20 cellular contexts compared by ENCODE assay signal in the genomic region with DNA sequence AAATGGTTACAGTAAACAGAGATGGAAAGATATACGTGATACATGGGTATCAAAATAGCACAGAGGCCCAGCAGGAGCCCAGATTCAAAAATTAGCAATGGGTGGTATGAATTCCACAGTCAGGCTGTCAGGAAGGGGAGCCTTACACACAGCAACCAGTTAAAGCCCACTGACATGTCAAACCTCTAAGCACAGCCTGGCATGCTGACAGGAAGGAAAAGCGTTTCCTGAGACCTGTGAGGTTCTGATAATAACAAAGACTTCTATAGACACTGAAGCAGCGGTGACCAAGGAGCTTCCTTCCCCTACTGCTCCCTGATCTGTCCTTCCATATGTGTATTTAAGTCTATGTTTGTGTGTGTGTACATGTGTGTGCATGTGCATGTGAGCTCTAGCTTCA.
DNase-seq lines count a peak whose midpoint lies in the region; ATAC-seq, FAIRE-seq and TF ChIP-seq lines count a peak whose summit lies in the region.
"Had no signal": no experiment of that assay in that cellular context is flagged by ENCODE, and none has a peak within 500 bp of the region (broad histone marks: within the 10 kb centered on the region; RNA-seq: fewer than 3 reads in every experiment).

No MANE protein-coding gene starts in this region.

- 81 to 100% methylated on average over 1 to 3 of the region's 3 CpGs for WGBS in H1 (ENCODE audit: extremely low coverage in 1 of 2, insufficient coverage in 1 of 2, insufficient read length in 1 of 2, insufficient replicate concordance in 2 of 2, low coverage in 1 of 2, low lambda C conversion rate in 2 of 2, missing lambda C conversion rate in 1 of 2), 2 experiments

- H4K5ac ChIP-seq in H1 (ENCODE audit: insufficient read length, low read depth, low read length) = no peak overlapping the region

- H2BK15ac ChIP-seq in H1 (ENCODE audit: low read length) = no peak overlapping the region

- H4K20me1 ChIP-seq in H1 (replicated peaks in 1 of 2; ENCODE audit: control insufficient read depth in 1 of 2, insufficient read depth in 2 of 2, low read length in 2 of 2) (no peaks in the 10 kb centered on the region), neural cell (ENCODE audit: insufficient read depth) (no peaks in the 10 kb centered on the region)

- no peak for TF ChIP-seq RAD21 in H1 (IDR thresholded peaks at IDR 0.05 in 1 of 2, conservative IDR thresholded peaks at IDR 0.05 in 1 of 2; ENCODE audit: low read depth in 2 of 2, low read length in 2 of 2)
- peak; percentile 22 for TF ChIP-seq RAD21 in neural cell (conservative IDR thresholded peaks at IDR 0.05)

- H2AK5ac ChIP-seq in H1 (ENCODE audit: low read depth, low read length) = no peak overlapping the region

- CTCF ChIA-PET in H1 (lab: Charles Lee; ENCODE audit: partially characterized antibody) = no interaction called here

- H3K9ac ChIP-seq in H1 (replicated peaks in 1 of 4; ENCODE audit: extremely low read depth in 1 of 4, low read depth in 3 of 4, low read length in 3 of 4) = no peak overlapping the region
- H3K9ac ChIP-seq in neural cell (ENCODE audit: low read length) = peak overlapping the region; percentile 43

- no peak overlapping the region for H3K14ac ChIP-seq in H1 (ENCODE audit: insufficient read length)

- H3K56ac ChIP-seq in H1 (replicated peaks; ENCODE audit: insufficient read length, low read depth, low read length) = peak overlapping the region; percentile 4

- H3K9me3 ChIP-seq in H1 (ENCODE audit: insufficient read depth in 2 of 2, low read depth in 1 of 2, low read length in 1 of 2) = no peaks in the 10 kb centered on the region
- no peaks in the 10 kb centered on the region for H3K9me3 ChIP-seq in neural cell (ENCODE audit: low read length)
- H3K9me3 ChIP-seq: HAP-1 had no signal

- no peak overlapping the region for H4K8ac ChIP-seq in H1 (ENCODE audit: extremely low read depth, insufficient read depth, low read length)

- H2BK5ac ChIP-seq in H1 (ENCODE audit: low read depth, low read length) = no peak overlapping the region

- H4K91ac ChIP-seq in H1 (replicated peaks; ENCODE audit: insufficient read length, low read length) = no peak overlapping the region

- no peak overlapping the region for H2BK120ac ChIP-seq in H1 (replicated peaks; ENCODE audit: low read depth, low read length)

- H3K4me3 ChIP-seq in H1 (ENCODE audit: extremely low read depth in 1 of 4, insufficient read depth in 2 of 4, low read depth in 3 of 4, low read length in 4 of 4) (no peak overlapping the region), neural cell (ENCODE audit: low read length) (peak overlapping the region; percentile 24)
- H3K4me3 ChIP-seq: HAP-1, K562 had no signal

- H3K9me2 ChIP-seq in neural cell (ENCODE audit: insufficient read depth, low read length) = no peaks in the 10 kb centered on the region

- no peak overlapping the region for H3K23ac ChIP-seq in H1 (ENCODE audit: insufficient read length)

- TF ChIP-seq EP300 in H1 (IDR thresholded peaks at IDR 0.05; ENCODE audit: borderline replicate concordance in 1 of 2, low read depth in 2 of 2, low read length in 2 of 2) (no peak), neural cell (conservative IDR thresholded peaks at IDR 0.05; ENCODE audit: poor library complexity, severe bottlenecking) (peak; percentile 69)

- H3K4ac ChIP-seq in H1 (replicated peaks; ENCODE audit: insufficient read length, low read depth, low read length) = no peak overlapping the region

- POLR2A ChIA-PET in H1 (lab: Charles Lee; ENCODE audit: partially characterized antibody) = no interaction called here

- DNase-seq in KG1 (lab: John Stamatoyannopoulos, UW) (peak; percentile 45), H1 (ENCODE audit: low read depth in 1 of 2, low spot score in 2 of 2) (no peak), NCI-H2107 (lab: John Stamatoyannopoulos, UW) (no peak), RKO (ENCODE audit: low spot score) (no peak)
- DNase-seq: AML-193; CD4-positive, alpha-beta memory T cell; DMS153; DMS79; GDM1; IMR-90 had no signal

- no peak overlapping the region for H3K27ac ChIP-seq in H1 (ENCODE audit: low read depth, low read length)
- peak overlapping the region; percentile 76 for H3K27ac ChIP-seq in neural cell (ENCODE audit: low read length)
- H3K27ac ChIP-seq in temporal lobe (ENCODE audit: low read depth, low read length) = peak overlapping the region; percentile 15

- no peaks in the 10 kb centered on the region for H3K79me1 ChIP-seq in H1 (ENCODE audit: low read depth, low read length)

- no peaks in the 10 kb centered on the region for H3K4me1 ChIP-seq in H1 (replicated peaks in 1 of 4; ENCODE audit: control insufficient read depth in 3 of 4, insufficient read depth in 4 of 4, low read length in 3 of 4)
- H3K4me1 ChIP-seq: HAP-1 had no signal

- H3K79me2 ChIP-seq in H1 (ENCODE audit: control insufficient read depth in 1 of 2, insufficient read depth in 2 of 2, low read length in 2 of 2) (no peaks in the 10 kb centered on the region), neural cell (replicated peaks; ENCODE audit: insufficient read depth, low read length) (peaks cover 6% of the 10 kb centered on the region)

- H2BK20ac ChIP-seq in H1 (ENCODE audit: low read length) = no peak overlapping the region

- no peaks in the 10 kb centered on the region for H3K23me2 ChIP-seq in H1 (ENCODE audit: low read depth, low read length)

- H3K4me2 ChIP-seq in H1 (ENCODE audit: insufficient read depth in 1 of 2, low read depth in 2 of 2, low read length in 2 of 2) = no peak overlapping the region
- H3K4me2 ChIP-seq in neural cell (ENCODE audit: low read length) = no peak overlapping the region

- no peak overlapping the region for H3K18ac ChIP-seq in H1 (ENCODE audit: extremely low read depth, low read length)

- no peak for TF ChIP-seq POLR2A in H1 (IDR thresholded peaks at IDR 0.05; ENCODE audit: control extremely low read depth in 1 of 2, low read depth in 2 of 2, low read length in 2 of 2)

- no peaks in the 10 kb centered on the region for H3F3A ChIP-seq in neural cell (ENCODE audit: insufficient read depth, low read length, poor library complexity, severe bottlenecking)

- H3K36me3 ChIP-seq in H1 (ENCODE audit: control insufficient read depth in 2 of 4, insufficient read depth in 4 of 4, low read length in 3 of 4) (no peaks in the 10 kb centered on the region), neural cell (ENCODE audit: insufficient read depth, low read length) (peaks cover 41% of the 10 kb centered on the region)
- H3K36me3 ChIP-seq: HAP-1 had no signal

- H3K27me3 ChIP-seq in H1 (replicated peaks in 1 of 4; ENCODE audit: control insufficient read depth in 3 of 4, extremely low read depth in 1 of 4, insufficient read depth in 3 of 4, low read length in 3 of 4) (no peaks in the 10 kb centered on the region), neural cell (ENCODE audit: insufficient read depth, low read depth, low read length) (no peaks in the 10 kb centered on the region)

- no peak overlapping the region for H2BK12ac ChIP-seq in H1 (ENCODE audit: low read depth, low read length)

- FAIRE-seq in H1 (lab: Jason Lieb, UNC) = no peak
- FAIRE-seq: A204.1, GM12892, GM18507, HTR-8/SVneo, K562 had no signal

- no peak overlapping the region for H2AFZ ChIP-seq in H1 (ENCODE audit: low read length)
- no peak overlapping the region for H2AFZ ChIP-seq in neural cell (ENCODE audit: low read depth, low read length)

- ATAC-seq in HG03521 (IDR thresholded peaks at IDR 0.05; ENCODE audit: unreplicated experiment) (no peak), GM21825 (IDR thresholded peaks at IDR 0.05; ENCODE audit: unreplicated experiment) (no peak)
- ATAC-seq: K562 had no signal

- TF ChIP-seq CTCF in H1 (IDR thresholded peaks at IDR 0.05; ENCODE audit: control extremely low read depth in 1 of 3, insufficient read depth in 1 of 3, low read depth in 1 of 3, low read length in 3 of 3) (no peak), neural cell (IDR thresholded peaks at IDR 0.05; ENCODE audit: poor library complexity, severe bottlenecking) (no peak)

TF ChIP-seq in H1, 55 proteins besides CTCF, POLR2A, EP300 and RAD21 (continues in another document):
- TF ChIP-seq, protein P1, sequence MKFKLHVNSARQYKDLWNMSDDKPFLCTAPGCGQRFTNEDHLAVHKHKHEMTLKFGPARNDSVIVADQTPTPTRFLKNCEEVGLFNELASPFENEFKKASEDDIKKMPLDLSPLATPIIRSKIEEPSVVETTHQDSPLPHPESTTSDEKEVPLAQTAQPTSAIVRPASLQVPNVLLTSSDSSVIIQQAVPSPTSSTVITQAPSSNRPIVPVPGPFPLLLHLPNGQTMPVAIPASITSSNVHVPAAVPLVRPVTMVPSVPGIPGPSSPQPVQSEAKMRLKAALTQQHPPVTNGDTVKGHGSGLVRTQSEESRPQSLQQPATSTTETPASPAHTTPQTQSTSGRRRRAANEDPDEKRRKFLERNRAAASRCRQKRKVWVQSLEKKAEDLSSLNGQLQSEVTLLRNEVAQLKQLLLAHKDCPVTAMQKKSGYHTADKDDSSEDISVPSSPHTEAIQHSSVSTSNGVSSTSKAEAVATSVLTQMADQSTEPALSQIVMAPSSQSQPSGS (IDR thresholded peaks at IDR 0.05; ENCODE audit: low read length) = no peak
- TF ChIP-seq TAF7 (optimal IDR thresholded peaks at IDR 0.05; ENCODE audit: borderline replicate concordance, low read depth, low read length) (no peak), BRCA1 (IDR thresholded peaks at IDR 0.05; ENCODE audit: low read depth, low read length) (no peak), ASH2L (IDR thresholded peaks at IDR 0.05; ENCODE audit: low read length) (no peak), SRF (IDR thresholded peaks at IDR 0.05; ENCODE audit: low read depth, low read length) (no peak)

TF ChIP-seq in neural cell, 6 proteins besides CTCF, POLR2A, EP300 and RAD21 (continues in another document):
- TF ChIP-seq SMC3 (conservative IDR thresholded peaks at IDR 0.05; ENCODE audit: poor library complexity) (peak; percentile 23), EZH2 (IDR thresholded peaks at IDR 0.05; ENCODE audit: borderline replicate concordance, insufficient read depth, low read length, poor library complexity, severe bottlenecking) (no peak), MXI1 (conservative IDR thresholded peaks at IDR 0.05; ENCODE audit: poor library complexity, severe bottlenecking) (no peak), TAF1 (IDR thresholded peaks at IDR 0.05; ENCODE audit: low read depth) (no peak)
